ENCODE assay signal across 8 cellular contexts in the genomic region with DNA sequence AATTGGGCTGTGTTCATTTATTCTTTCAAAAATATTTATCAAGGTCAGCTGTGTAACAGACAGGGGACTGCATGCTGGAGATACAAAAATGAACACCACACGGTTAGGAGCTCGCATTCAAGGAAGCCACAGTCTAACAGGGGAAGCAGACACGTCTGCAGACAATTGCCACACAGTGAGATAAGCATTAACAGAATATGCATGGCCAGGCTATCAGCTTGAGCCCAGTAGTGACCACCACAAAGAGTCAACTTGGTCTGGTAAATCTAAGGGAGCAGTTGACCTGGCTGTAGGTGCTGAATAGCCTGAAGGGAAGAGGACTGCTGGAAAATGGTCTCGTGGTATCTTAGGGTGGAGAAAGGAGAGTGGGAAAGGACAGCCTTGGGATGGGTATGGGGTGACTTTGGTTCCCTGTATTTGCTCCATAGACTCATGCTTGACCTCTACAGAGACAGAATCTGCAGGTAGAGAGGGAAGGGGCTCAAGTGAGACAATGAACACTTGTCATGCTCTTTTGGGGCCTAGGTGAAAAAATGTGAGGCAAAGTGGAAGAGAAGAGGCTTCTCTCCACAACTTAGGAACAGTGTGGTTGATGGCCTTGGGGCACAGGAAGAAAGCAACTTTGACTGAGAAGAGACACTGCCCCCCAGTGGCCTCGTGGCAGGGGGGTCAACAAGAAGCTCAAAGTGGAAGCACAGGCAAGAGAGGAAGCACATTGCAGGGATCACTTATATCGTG. TPM values are rescaled to one million over a fixed set of nuclear protein-coding genes. Genes with fewer than 3 reads are reported as not detected.
DNase-seq lines count a peak whose midpoint lies in the region; ATAC-seq and TF ChIP-seq lines count a peak whose summit lies in the region.

No MANE protein-coding gene starts in this region.

- H3K27ac ChIP-seq in HEK293 (ENCODE audit: extremely low read depth, low read depth, low read length) (no peak overlapping the region), right cardiac atrium (ENCODE audit: low read length) (no peak overlapping the region), spleen (peak overlapping the region in 6 of 8 donors; percentile 20 to 63 (median 42))

- no peaks in the 10 kb centered on the region for H3K9me3 Mint-ChIP-seq in T-cell

- no peak overlapping the region for H3K4me3 Mint-ChIP-seq in T-cell

- H3K9me3 ChIP-seq in HEK293 (ENCODE audit: control insufficient read depth, insufficient read depth, low read depth, low read length): no peaks in the 10 kb centered on the region
- no peaks in the 10 kb centered on the region for H3K9me3 ChIP-seq in right cardiac atrium (ENCODE audit: control insufficient read depth, low read length)
- no peaks in the 10 kb centered on the region for H3K9me3 ChIP-seq in spleen

- POLR2A ChIA-PET in HEK293 (lab: Yijun Ruan, JAX): interaction anchor here (0.6 to 1.5 kb wide), 6 partner anchors 58 to 334 kb away, joined by 3 to 9 read pairs (median 3); no protein-coding TSS in a partner anchor
- POLR2A ChIA-PET in T-cell (lab: Charles Lee): no interaction called here

- WGBS in right cardiac atrium: 54% methylated on average over 6 of the region's 6 CpGs
- WGBS in spleen, 5 donors: 26 to 42% (median 39%) methylated on average over 6 of the region's 6 CpGs

- H3K27me3 Mint-ChIP-seq in T-cell: no peaks in the 10 kb centered on the region

- no peaks in the 10 kb centered on the region for H3K36me3 ChIP-seq in HEK293 (ENCODE audit: control insufficient read depth in 2 of 2, insufficient read depth in 1 of 2, low read length in 2 of 2)
- no peaks in the 10 kb centered on the region for H3K36me3 ChIP-seq in spleen

- H3K4me1 Mint-ChIP-seq in T-cell: peaks cover 4 to 10% (median 5%) of the 10 kb centered on the region in 3 donors

- ATAC-seq in T-cell (replicated peaks in 1 of 4) (peak; percentile 65 to 83 (median 82)), right cardiac atrium (peak; percentile 63 to 72), HG02588 (IDR thresholded peaks at IDR 0.05; ENCODE audit: unreplicated experiment) (no peak)

- TF ChIP-seq CTCF in HEK293 (tag by site-specific recombination; IDR thresholded peaks at IDR 0.05) (peak; percentile 85), spleen (IDR thresholded peaks at IDR 0.05 in 8 of 11, conservative IDR thresholded peaks at IDR 0.05 in 3 of 11) (peak; percentile 54 to 83 (median 72))

- H3K27me3 ChIP-seq in right cardiac atrium (ENCODE audit: control insufficient read depth, insufficient read depth) (no peaks in the 10 kb centered on the region), spleen (replicated peaks in 1 of 7) (no peaks in the 10 kb centered on the region)

- H3K27ac Mint-ChIP-seq in T-cell: no peak overlapping the region

- DNase-seq in DMS79 (lab: John Stamatoyannopoulos, UW) (peak; percentile 43), NCI-H1694 treated with DMSO at 0.1 percent for 48 hours (lab: John Stamatoyannopoulos, UW) (peak; percentile 82), T-cell (peak; percentile 29 to 70 (median 52)), amniotic epithelial cell (ENCODE audit: low read depth) (peak; percentile 41), right cardiac atrium (peak; percentile 64 to 85 (median 85)), spleen (peak; percentile 86)

- no peaks in the 10 kb centered on the region for H3K36me3 Mint-ChIP-seq in T-cell

- no peak for TF ChIP-seq POLR2A in spleen (IDR thresholded peaks at IDR 0.05)

- CTCF ChIA-PET in HEK293 (lab: Yijun Ruan, JAX): interaction anchor here (0.5 to 12.6 kb wide), 38 partner anchors 9 to 849 kb away, joined by 3 to 668 read pairs (median 4); partner anchors contain the start of genes RGS16 and RNASEL
- CTCF ChIA-PET in T-cell (lab: Charles Lee): interaction anchor here (0.6 to 10.8 kb wide), 14 partner anchors 10 to 1363 kb away, joined by 3 to 257 read pairs (median 4); partner anchors contain the start of gene RNASEL (in 1 of the 2)

- H3K4me3 ChIP-seq in HEK293 (ENCODE audit: low read depth, low read length): no peak overlapping the region
- no peak overlapping the region for H3K4me3 ChIP-seq in right cardiac atrium (ENCODE audit: low read length)
- no peak overlapping the region for H3K4me3 ChIP-seq in spleen

- H3K4me1 ChIP-seq in HEK293 (ENCODE audit: control insufficient read depth, insufficient read depth, low read length): no peaks in the 10 kb centered on the region
- no peaks in the 10 kb centered on the region for H3K4me1 ChIP-seq in right cardiac atrium (ENCODE audit: control insufficient read depth, insufficient read depth, low read length)
- H3K4me1 ChIP-seq in spleen: peaks cover 10 to 34% (median 11%) of the 10 kb centered on the region in 6 donors

- intact Hi-C loops in right cardiac atrium (cut with DNase I): loop anchor here in 3 of 4 donors (1.0 to 10.0 kb wide), 6 partner anchors 179 to 697 kb away; no protein-coding TSS in a partner anchor
- intact Hi-C loops in spleen (cut with DNase I; ENCODE audit: low total_unique reads): loop anchor here (2.0 to 5.0 kb wide), 2 partner anchors 179 to 335 kb away; no protein-coding TSS in a partner anchor

TF ChIP-seq in HEK293, 187 proteins besides CTCF, POLR2A, EP300 and RAD21 (continues in another document):
- TF ChIP-seq, protein P1, sequence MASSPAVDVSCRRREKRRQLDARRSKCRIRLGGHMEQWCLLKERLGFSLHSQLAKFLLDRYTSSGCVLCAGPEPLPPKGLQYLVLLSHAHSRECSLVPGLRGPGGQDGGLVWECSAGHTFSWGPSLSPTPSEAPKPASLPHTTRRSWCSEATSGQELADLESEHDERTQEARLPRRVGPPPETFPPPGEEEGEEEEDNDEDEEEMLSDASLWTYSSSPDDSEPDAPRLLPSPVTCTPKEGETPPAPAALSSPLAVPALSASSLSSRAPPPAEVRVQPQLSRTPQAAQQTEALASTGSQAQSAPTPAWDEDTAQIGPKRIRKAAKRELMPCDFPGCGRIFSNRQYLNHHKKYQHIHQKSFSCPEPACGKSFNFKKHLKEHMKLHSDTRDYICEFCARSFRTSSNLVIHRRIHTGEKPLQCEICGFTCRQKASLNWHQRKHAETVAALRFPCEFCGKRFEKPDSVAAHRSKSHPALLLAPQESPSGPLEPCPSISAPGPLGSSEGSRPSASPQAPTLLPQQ (tag by site-specific recombination; IDR thresholded peaks at IDR 0.05): 0 out of 2 replicates have a peak, but pooled peaks have one; percentile 55
- peak; percentile 77 for TF ChIP-seq ZNF2 (tag by site-specific recombination; IDR thresholded peaks at IDR 0.05)
- TF ChIP-seq, protein P2, sequence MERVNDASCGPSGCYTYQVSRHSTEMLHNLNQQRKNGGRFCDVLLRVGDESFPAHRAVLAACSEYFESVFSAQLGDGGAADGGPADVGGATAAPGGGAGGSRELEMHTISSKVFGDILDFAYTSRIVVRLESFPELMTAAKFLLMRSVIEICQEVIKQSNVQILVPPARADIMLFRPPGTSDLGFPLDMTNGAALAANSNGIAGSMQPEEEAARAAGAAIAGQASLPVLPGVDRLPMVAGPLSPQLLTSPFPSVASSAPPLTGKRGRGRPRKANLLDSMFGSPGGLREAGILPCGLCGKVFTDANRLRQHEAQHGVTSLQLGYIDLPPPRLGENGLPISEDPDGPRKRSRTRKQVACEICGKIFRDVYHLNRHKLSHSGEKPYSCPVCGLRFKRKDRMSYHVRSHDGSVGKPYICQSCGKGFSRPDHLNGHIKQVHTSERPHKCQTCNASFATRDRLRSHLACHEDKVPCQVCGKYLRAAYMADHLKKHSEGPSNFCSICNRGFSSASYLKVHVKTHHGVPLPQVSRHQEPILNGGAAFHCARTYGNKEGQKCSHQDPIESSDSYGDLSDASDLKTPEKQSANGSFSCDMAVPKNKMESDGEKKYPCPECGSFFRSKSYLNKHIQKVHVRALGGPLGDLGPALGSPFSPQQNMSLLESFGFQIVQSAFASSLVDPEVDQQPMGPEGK (tag by site-specific recombination; IDR thresholded peaks at IDR 0.05): 0 out of 2 replicates have a peak, but pooled peaks have one; percentile 52
- peak; percentile 44; the same call in 1 of the 2 replicates for TF ChIP-seq KLF16 (tag by site-specific recombination; IDR thresholded peaks at IDR 0.05)
- no peak for TF ChIP-seq MYNN (tag by site-specific recombination; IDR thresholded peaks at IDR 0.05; ENCODE audit: borderline replicate concordance)
- TF ChIP-seq BCL11B (tag by site-specific recombination; IDR thresholded peaks at IDR 0.05; ENCODE audit: low read depth): no peak
- TF ChIP-seq ZNF660 (tag by site-specific recombination; IDR thresholded peaks at IDR 0.05): peak; percentile 97
- peak; percentile 35; the same call in 1 of the 2 replicates for TF ChIP-seq ZBTB17 (tag by site-specific recombination; IDR thresholded peaks at IDR 0.05)
- no peak for TF ChIP-seq ZNF701 (tag by site-specific recombination; IDR thresholded peaks at IDR 0.05)
- 0 out of 2 replicates have a peak, but pooled peaks have one; percentile 22 for TF ChIP-seq ZBTB8A (tag by site-specific recombination; IDR thresholded peaks at IDR 0.05)
- TF ChIP-seq ZFP41 (tag by site-specific recombination; IDR thresholded peaks at IDR 0.05; ENCODE audit: borderline replicate concordance): no peak
- TF ChIP-seq ZSCAN18 (tag by site-specific recombination; IDR thresholded peaks at IDR 0.05): no peak
- peak; percentile 70 for TF ChIP-seq ZNF585B (tag by site-specific recombination; IDR thresholded peaks at IDR 0.05)
- 0 out of 2 replicates have a peak, but pooled peaks have one; percentile 15 for TF ChIP-seq ZEB2 (tag by site-specific recombination; IDR thresholded peaks at IDR 0.05)
- TF ChIP-seq ZNF501 (tag by site-specific recombination; IDR thresholded peaks at IDR 0.05): no peak
- peak; percentile 95 for TF ChIP-seq ZNF654 (tag by site-specific recombination; IDR thresholded peaks at IDR 0.05; ENCODE audit: low read depth)

RNA-seq across cellular contexts. Expression of gene NPL, which starts 7.6 kb away (rescaled TPM):
- total RNA-seq in T-cell (1 to 10 TPM; 2.5 to 5.4 (median 4.2) TPM), right cardiac atrium (1 to 10 TPM; 5.8 to 9.6 (median 9.4) TPM), spleen (10 to 100 TPM; 60.9 to 88.2 (median 71.0) TPM)
- polyA plus RNA-seq in right cardiac atrium (3.2 TPM), spleen (10 to 100 TPM; 21.9 to 34.4 (median 30.2) TPM)

RNA-seq across cellular contexts. Expression of gene DHX9, which starts 57.1 kb away (rescaled TPM):
- 100 to 1,000 TPM; 180 to 264 (median 193) TPM for total RNA-seq in T-cell
- total RNA-seq in right cardiac atrium: 10 to 100 TPM; 70.3 to 94.7 (median 75.5) TPM
- polyA plus RNA-seq in right cardiac atrium: 41.3 TPM
- total RNA-seq in spleen: 100 to 1,000 TPM in 6 of 7 donors, 10 to 100 TPM in 1; 94.4 to 145 (median 121) TPM
- 10 to 100 TPM; 61.0 to 83.5 (median 73.0) TPM for polyA plus RNA-seq in spleen

Comparison
In these comparisons a context has a peak if more than half of its experiments do, and no peak if none do; other contexts are left out.
1. H3K27ac ChIP-seq: peak in spleen (6 of 8); none in HEK293 (single experiment) and right cardiac atrium (single experiment).
2. RNA of gene NPL, which starts 7.6 kb away (total RNA-seq): 60.9 to 88.2 TPM in spleen; 5.8 to 9.6 TPM in right cardiac atrium and 2.5 to 5.4 TPM in T-cell; every median in the first group is over 4 times any median in the second.
3. Peak in every context shown above with its lines, with median percentiles within 50 percentile points of each other: DNase-seq.